ENCODE assay signal across 28 cellular contexts in genomic region chrX:125395626-125396025, GRCh38.
"Had no signal": no experiment of that assay in that cellular context is flagged by ENCODE, and none has a peak within 500 bp of the region (broad histone marks: within the 10 kb centered on the region; RNA-seq: fewer than 3 reads in every experiment).

No MANE protein-coding gene starts in this region.

- DNase-seq: activated CD4-positive, alpha-beta T cell treated with anti-CD3 and anti-CD28 coated beads, Interleukin-2, amount 10 ng/mL, durations not matched to agents 24 days and 14 days; activated CD4-positive, alpha-beta T cell treated with anti-CD3 and anti-CD28 coated beads, Interleukin-2, amount 50 U/mL, for 4 hours; activated CD8-positive, alpha-beta T cell treated with anti-CD3 and anti-CD28 coated beads for 36 hours; activated effector memory CD4-positive, alpha-beta T cell treated with anti-CD3 and anti-CD28 coated beads, Interleukin-2, amount 50 U/mL, for 16 hours; activated naive CD4-positive, alpha-beta T cell; activated naive CD4-positive, alpha-beta T cell treated with anti-CD3 and anti-CD28 coated beads, Interleukin-2, amount 50 U/mL, for 16 hours; activated naive CD8-positive, alpha-beta T cell treated with anti-CD3 and anti-CD28 coated beads for 36 hours; activated T-cell treated with anti-CD3 and anti-CD28 coated beads, Interleukin-2, amount 50 U/mL, for 1 hour; activated T-cell treated with anti-CD3 and anti-CD28 coated beads, Interleukin-2, amount 50 U/mL, for 72 hours; amygdala; Karpas-422; NCI-H1105 treated with DMSO at 0.1 percent for 48 hours; NCI-H1436; NCI-H1694; NCI-H1930; NCI-H2081 treated with DMSO at 0.1 percent for 48 hours; NCI-H226; NCI-H446 treated with DMSO at 0.1 percent for 48 hours; NCI-H524 treated with DMSO at 0.1 percent for 48 hours; Right ventricle myocardium superior; SW 1271; T-helper 1 cell; T-helper 2 cell; T-helper 9 cell; WERI-Rb-1 had no signal

- H3K4me1 ChIP-seq: ascending aorta had no signal

- H3K9me3 ChIP-seq: ascending aorta had no signal

- ATAC-seq: activated CD8-positive, alpha-beta T cell treated with anti-CD3 and anti-CD28 coated beads for 36 hours; activated T-cell treated with anti-CD3 and anti-CD28 coated beads, Interleukin-2, amount 50 U/mL, for 72 hours; activated T-helper 17 cell treated with anti-CD3 and anti-CD28 coated beads, Interleukin-2, amount 50 U/mL, for 72 hours had no signal

- H3K4me3 ChIP-seq: ascending aorta, cardiac muscle cell had no signal

- H3K27me3 ChIP-seq: ascending aorta, cardiac muscle cell had no signal

- H3K27ac ChIP-seq: ascending aorta, cardiac muscle cell, WERI-Rb-1 had no signal

- H3K36me3 ChIP-seq: ascending aorta, cardiac muscle cell, WERI-Rb-1 had no signal
